1 cellular context compared by ENCODE assay signal in genomic region chr15:27127834-27128570, GRCh38.
A peak's percentile ranks its signal among the peaks of the same experiment; 100 is the strongest.
TF ChIP-seq lines count a peak whose summit lies in the region.

No MANE protein-coding gene starts in this region.

TF ChIP-seq in K562, 482 proteins besides CTCF, POLR2A, EP300 and RAD21 (continued from another document and continues in another):
- TF ChIP-seq NKRF (IDR thresholded peaks at IDR 0.05; ENCODE audit: borderline replicate concordance) (peak; percentile 50; the same call in 1 of the 2 replicates), MNT (conservative IDR thresholded peaks at IDR 0.05) (peak; percentile 89 to 93), BACH1 (tag; IDR thresholded peaks at IDR 0.05) (0 out of 2 replicates have a peak, but pooled peaks have one; percentile 31), VEZF1 (CRISPR knock-in tag; IDR thresholded peaks at IDR 0.05) (peak; percentile 40; the same call in 1 of the 2 replicates), MYNN (IDR thresholded peaks at IDR 0.05) (0 out of 2 replicates have a peak, but pooled peaks have one; percentile 21), MYNN (CRISPR knock-in tag; IDR thresholded peaks at IDR 0.05) (no peak), HDAC2 (IDR thresholded peaks at IDR 0.05) (peak; percentile 88; the same call in 1 of the 2 replicates), ZNF592 (IDR thresholded peaks at IDR 0.05) (peak; percentile 89), KAT8 (IDR thresholded peaks at IDR 0.05; ENCODE audit: low read depth) (no peak), GATAD2B (IDR thresholded peaks at IDR 0.05; ENCODE audit: borderline replicate concordance) (peak; percentile 69; the same call in 1 of the 2 replicates), ZBTB12 (CRISPR knock-in tag; IDR thresholded peaks at IDR 0.05) (0 out of 2 replicates have a peak, but pooled peaks have one; percentile 20), ARID3A (IDR thresholded peaks at IDR 0.05; ENCODE audit: borderline replicate concordance, low read depth, low read length) (peak; percentile 60; the same call in 1 of the 2 replicates), MYC (IDR thresholded peaks at IDR 0.05; ENCODE audit: low read depth, low read length) (peak; percentile 91), MYC (CRISPR knock-in tag; IDR thresholded peaks at IDR 0.05; ENCODE audit: borderline replicate concordance, low read depth) (no peak), ATF1 (CRISPR knock-in tag; IDR thresholded peaks at IDR 0.05) (no peak), ATF1 (tag; IDR thresholded peaks at IDR 0.05) (peak; percentile 72), ZC3H8 (IDR thresholded peaks at IDR 0.05) (no peak), NFIC (IDR thresholded peaks at IDR 0.05) (peak; percentile 92), ZMIZ1 (IDR thresholded peaks at IDR 0.05; ENCODE audit: low read depth in 2 of 2, low read length in 2 of 2) (peak in 1 of 2 experiments; percentile 66; a peak in 1 of 4 replicates), ZFP91 (CRISPR knock-in tag; IDR thresholded peaks at IDR 0.05) (no peak), TFAP4 (CRISPR knock-in tag; IDR thresholded peaks at IDR 0.05; ENCODE audit: borderline replicate concordance) (peak; percentile 93), CBX1 (IDR thresholded peaks at IDR 0.05; ENCODE audit: low read depth) (peak; percentile 32; the same call in 1 of the 2 replicates), HEY1 (CRISPR knock-in tag; IDR thresholded peaks at IDR 0.05; ENCODE audit: borderline replicate concordance) (0 out of 2 replicates have a peak, but pooled peaks have one; percentile 63), PML (IDR thresholded peaks at IDR 0.05; ENCODE audit: low read length) (peak; percentile 81), BRD9 (IDR thresholded peaks at IDR 0.05; ENCODE audit: low read depth, partially characterized antibody) (peak; percentile 59), ARID1B (IDR thresholded peaks at IDR 0.05) (peak; percentile 96), SAP30 (IDR thresholded peaks at IDR 0.05; ENCODE audit: borderline replicate concordance, insufficient read depth, low read depth, low read length, poor library complexity, severe bottlenecking) (peak; percentile 62), POLR2AphosphoS5 (IDR thresholded peaks at IDR 0.05; ENCODE audit: control insufficient read depth, insufficient read depth, low read depth, low read length) (peak; percentile 80; the same call in 1 of the 2 replicates), HES1 (IDR thresholded peaks at IDR 0.05; ENCODE audit: low read depth) (peak; percentile 92), CC2D1A (IDR thresholded peaks at IDR 0.05) (peak; percentile 91), SMAD1 (IDR thresholded peaks at IDR 0.05; ENCODE audit: low read depth, low read length, partially characterized antibody) (peak; percentile 45), ELF4 (CRISPR knock-in tag; IDR thresholded peaks at IDR 0.05) (no peak), ZBED1 (IDR thresholded peaks at IDR 0.05) (0 out of 2 replicates have a peak, but pooled peaks have one; percentile 45), TAF9B (IDR thresholded peaks at IDR 0.05; ENCODE audit: partially characterized antibody) (peak; percentile 69), CCNT2 (IDR thresholded peaks at IDR 0.05; ENCODE audit: borderline replicate concordance, extremely low read depth, insufficient read length, low read depth, low read length) (peak; percentile 29)
